8 cellular contexts compared by ENCODE assay signal in the genomic region with DNA sequence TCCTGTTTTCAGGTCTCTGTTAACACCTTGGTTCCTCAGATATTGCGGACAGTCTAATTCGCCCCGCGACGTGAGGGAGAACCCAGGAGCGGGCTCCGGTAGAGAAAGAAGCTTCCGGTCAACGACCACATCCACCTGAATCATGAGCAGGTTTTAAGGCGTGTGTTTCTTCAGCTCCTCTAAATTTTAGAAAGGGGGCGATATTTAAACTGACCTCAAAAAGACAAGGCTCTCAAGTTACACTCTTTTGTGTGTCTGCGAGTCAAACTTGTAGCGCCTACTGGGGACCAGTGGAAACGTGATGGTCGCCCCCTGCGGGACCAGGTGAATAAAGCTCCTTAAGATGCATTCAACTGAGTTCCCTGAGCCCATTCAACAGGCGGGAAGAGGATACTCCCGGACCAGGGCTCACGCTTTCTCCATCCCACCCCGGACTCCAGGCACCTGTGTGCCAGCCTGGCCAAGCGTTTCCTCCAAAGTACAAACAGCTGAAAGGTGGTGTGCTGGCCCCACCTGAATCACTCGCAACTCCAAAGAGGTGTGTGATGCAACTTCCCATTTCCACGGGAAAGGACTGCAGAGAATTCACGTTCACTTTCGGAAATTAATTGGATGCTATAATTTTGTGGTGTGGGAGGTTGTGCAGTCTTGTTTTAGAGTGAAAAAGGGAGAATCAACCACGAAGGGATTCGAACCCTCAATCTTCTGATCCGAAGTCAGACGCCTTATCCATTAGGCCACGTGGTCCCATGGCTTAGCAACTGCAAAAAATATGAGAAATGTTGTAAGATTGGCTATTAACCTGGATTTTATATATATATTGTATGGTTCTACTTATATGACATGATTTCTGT. TPM values are rescaled to one million over a fixed set of nuclear protein-coding genes. Genes with fewer than 3 reads are reported as not detected.
A peak's percentile ranks its signal among the peaks of the same experiment; 100 is the strongest.
DNase-seq lines count a peak whose midpoint lies in the region; ATAC-seq and TF ChIP-seq lines count a peak whose summit lies in the region.

No MANE protein-coding gene starts in this region.

- H3K4me3 Mint-ChIP-seq in activated naive CD8-positive, alpha-beta T cell treated with anti-CD3 and anti-CD28 coated beads, Interleukin-2, amount 50 U/mL, for 24 hours, result peak overlapping the region; percentile 76

- ATAC-seq in GM21619 (IDR thresholded peaks at IDR 0.05; ENCODE audit: unreplicated experiment), result peak; percentile 52
- ATAC-seq in activated naive CD8-positive, alpha-beta T cell treated with anti-CD3 and anti-CD28 coated beads, Interleukin-2, amount 50 U/mL, for 24 hours, result peak; percentile 87

- 1% methylated on average over 25 of the region's 30 CpGs for WGBS in SK-N-SH (ENCODE audit: low lambda C conversion rate)

- H3F3A ChIP-seq in SK-N-SH (replicated peaks; ENCODE audit: insufficient read depth), result no peaks in the 10 kb centered on the region

- no peaks in the 10 kb centered on the region for H3K36me3 ChIP-seq in SK-N-SH (replicated peaks in 1 of 2; ENCODE audit: control insufficient read depth in 1 of 2, insufficient read depth in 2 of 2, low read length in 1 of 2)

- peaks cover 7% of the 10 kb centered on the region for H3K9me3 Mint-ChIP-seq in activated naive CD8-positive, alpha-beta T cell treated with anti-CD3 and anti-CD28 coated beads, Interleukin-2, amount 50 U/mL, for 24 hours

- no peaks in the 10 kb centered on the region; a peak in 2 of 4 replicates for H3K4me1 ChIP-seq in SK-N-SH (ENCODE audit: control insufficient read depth in 1 of 2, insufficient read depth in 2 of 2, low read depth in 1 of 2, low read length in 1 of 2)

- TF ChIP-seq RAD21 in SK-N-SH (IDR thresholded peaks at IDR 0.05; ENCODE audit: low read length), result peak; percentile 57

- no peaks in the 10 kb centered on the region for H3K79me2 ChIP-seq in SK-N-SH (ENCODE audit: insufficient read depth)

- peak overlapping the region in 1 of 2 experiments; percentile 18; a peak in 1 of 4 replicates for H3K27ac ChIP-seq in SK-N-SH (ENCODE audit: low read depth in 2 of 2, low read length in 1 of 2)

- CTCF ChIA-PET in SK-N-SH (lab: Yijun Ruan, JAX), result interaction anchor here (0.6 to 2.7 kb wide), 40 partner anchors 9 to 855 kb away, joined by 3 to 21 read pairs (median 4); partner anchors contain the start of genes ZKSCAN3 and ZSCAN12

- H3K4me1 Mint-ChIP-seq in activated naive CD8-positive, alpha-beta T cell treated with anti-CD3 and anti-CD28 coated beads, Interleukin-2, amount 50 U/mL, for 24 hours, result peaks cover 35% of the 10 kb centered on the region

- POLR2A ChIA-PET in SK-N-SH (lab: Yijun Ruan, JAX), result no interaction called here

- peak; percentile 82 for DNase-seq in COR-L47 (lab: John Stamatoyannopoulos, UW)
- peak; percentile 84 for DNase-seq in M059J (ENCODE audit: low read depth)
- peak; percentile 72 for DNase-seq in SK-N-SH
- DNase-seq in activated naive CD8-positive, alpha-beta T cell treated with anti-CD3 and anti-CD28 coated beads, Interleukin-2, amount 50 U/mL, for 24 hours, result peak; percentile 52
- peak; percentile 70 for DNase-seq in stimulated activated CD4-positive, alpha-beta T cell treated with anti-CD3 and anti-CD28 coated beads, Interleukin-15, amount 100 ng/mL, for 24 hours
- no peak for DNase-seq in middle frontal gyrus (ENCODE audit: extremely low spot score, low spot score)

- peak overlapping the region; percentile 84 for H2AFZ ChIP-seq in SK-N-SH (ENCODE audit: low read depth)

- peak overlapping the region; percentile 83 for H3K4me2 ChIP-seq in SK-N-SH

- 0 out of 2 replicates have a peak, but pooled peaks cover 3% of the 10 kb centered on the region for H3K9me2 ChIP-seq in SK-N-SH

- peak overlapping the region; percentile 83 for H3K27ac Mint-ChIP-seq in activated naive CD8-positive, alpha-beta T cell treated with anti-CD3 and anti-CD28 coated beads, Interleukin-2, amount 50 U/mL, for 24 hours

- H3K36me3 Mint-ChIP-seq in activated naive CD8-positive, alpha-beta T cell treated with anti-CD3 and anti-CD28 coated beads, Interleukin-2, amount 50 U/mL, for 24 hours (ENCODE audit: low read depth), result no peaks in the 10 kb centered on the region

- no peak overlapping the region for H3K9ac ChIP-seq in SK-N-SH

- no peaks in the 10 kb centered on the region for H3K27me3 ChIP-seq in SK-N-SH (ENCODE audit: insufficient read depth)

- TF ChIP-seq EP300 in SK-N-SH (IDR thresholded peaks at IDR 0.05; ENCODE audit: borderline replicate concordance in 1 of 2, low read depth in 1 of 2, low read length in 1 of 2), result no peak

- H3K4me3 ChIP-seq in SK-N-SH (ENCODE audit: low read depth in 2 of 2, low read length in 1 of 2), result peak overlapping the region; percentile 61 to 66
- H3K4me3 ChIP-seq in iPS-18c (ENCODE audit: insufficient read depth, low read depth, low read length), result peak overlapping the region; percentile 58

- H3K9me3 ChIP-seq in SK-N-SH (no peaks in the 10 kb centered on the region; the same call in 1 of the 2 replicates), iPS-18c (ENCODE audit: control insufficient read depth, insufficient read depth, low read length) (no peaks in the 10 kb centered on the region)

- H4K20me1 ChIP-seq in SK-N-SH (ENCODE audit: insufficient read depth), result no peaks in the 10 kb centered on the region

- peaks cover 63% of the 10 kb centered on the region for H3K27me3 Mint-ChIP-seq in activated naive CD8-positive, alpha-beta T cell treated with anti-CD3 and anti-CD28 coated beads, Interleukin-2, amount 50 U/mL, for 24 hours

- TF ChIP-seq CTCF in SK-N-SH (IDR thresholded peaks at IDR 0.05), result peak; percentile 64

TF ChIP-seq in SK-N-SH, 30 proteins besides CTCF, POLR2A, EP300 and RAD21 (continues in another document):
- TF ChIP-seq ELF1 (IDR thresholded peaks at IDR 0.05) (no peak), FOSL2 (IDR thresholded peaks at IDR 0.05; ENCODE audit: borderline replicate concordance, low read depth) (0 out of 2 replicates have a peak, but pooled peaks have one; percentile 32), FOXJ3 (CRISPR knock-in tag; IDR thresholded peaks at IDR 0.05) (0 out of 2 replicates have a peak, but pooled peaks have one; percentile 17), RFX5 (IDR thresholded peaks at IDR 0.05; ENCODE audit: low read length) (peak; percentile 31; the same call in 1 of the 2 replicates), SMC3 (IDR thresholded peaks at IDR 0.05; ENCODE audit: low read depth, low read length) (peak; percentile 43; the same call in 1 of the 2 replicates), CHD2 (IDR thresholded peaks at IDR 0.05; ENCODE audit: low read length, partially characterized antibody) (peak; percentile 14)
- TF ChIP-seq, protein P1, sequence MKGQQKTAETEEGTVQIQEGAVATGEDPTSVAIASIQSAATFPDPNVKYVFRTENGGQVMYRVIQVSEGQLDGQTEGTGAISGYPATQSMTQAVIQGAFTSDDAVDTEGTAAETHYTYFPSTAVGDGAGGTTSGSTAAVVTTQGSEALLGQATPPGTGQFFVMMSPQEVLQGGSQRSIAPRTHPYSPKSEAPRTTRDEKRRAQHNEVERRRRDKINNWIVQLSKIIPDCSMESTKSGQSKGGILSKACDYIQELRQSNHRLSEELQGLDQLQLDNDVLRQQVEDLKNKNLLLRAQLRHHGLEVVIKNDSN (IDR thresholded peaks at IDR 0.05; ENCODE audit: borderline replicate concordance, low read depth), result peak; percentile 77
- TF ChIP-seq, protein P2, sequence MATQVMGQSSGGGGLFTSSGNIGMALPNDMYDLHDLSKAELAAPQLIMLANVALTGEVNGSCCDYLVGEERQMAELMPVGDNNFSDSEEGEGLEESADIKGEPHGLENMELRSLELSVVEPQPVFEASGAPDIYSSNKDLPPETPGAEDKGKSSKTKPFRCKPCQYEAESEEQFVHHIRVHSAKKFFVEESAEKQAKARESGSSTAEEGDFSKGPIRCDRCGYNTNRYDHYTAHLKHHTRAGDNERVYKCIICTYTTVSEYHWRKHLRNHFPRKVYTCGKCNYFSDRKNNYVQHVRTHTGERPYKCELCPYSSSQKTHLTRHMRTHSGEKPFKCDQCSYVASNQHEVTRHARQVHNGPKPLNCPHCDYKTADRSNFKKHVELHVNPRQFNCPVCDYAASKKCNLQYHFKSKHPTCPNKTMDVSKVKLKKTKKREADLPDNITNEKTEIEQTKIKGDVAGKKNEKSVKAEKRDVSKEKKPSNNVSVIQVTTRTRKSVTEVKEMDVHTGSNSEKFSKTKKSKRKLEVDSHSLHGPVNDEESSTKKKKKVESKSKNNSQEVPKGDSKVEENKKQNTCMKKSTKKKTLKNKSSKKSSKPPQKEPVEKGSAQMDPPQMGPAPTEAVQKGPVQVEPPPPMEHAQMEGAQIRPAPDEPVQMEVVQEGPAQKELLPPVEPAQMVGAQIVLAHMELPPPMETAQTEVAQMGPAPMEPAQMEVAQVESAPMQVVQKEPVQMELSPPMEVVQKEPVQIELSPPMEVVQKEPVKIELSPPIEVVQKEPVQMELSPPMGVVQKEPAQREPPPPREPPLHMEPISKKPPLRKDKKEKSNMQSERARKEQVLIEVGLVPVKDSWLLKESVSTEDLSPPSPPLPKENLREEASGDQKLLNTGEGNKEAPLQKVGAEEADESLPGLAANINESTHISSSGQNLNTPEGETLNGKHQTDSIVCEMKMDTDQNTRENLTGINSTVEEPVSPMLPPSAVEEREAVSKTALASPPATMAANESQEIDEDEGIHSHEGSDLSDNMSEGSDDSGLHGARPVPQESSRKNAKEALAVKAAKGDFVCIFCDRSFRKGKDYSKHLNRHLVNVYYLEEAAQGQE (IDR thresholded peaks at IDR 0.05; ENCODE audit: low read depth, low read length), result no peak
- TF ChIP-seq, protein P3, sequence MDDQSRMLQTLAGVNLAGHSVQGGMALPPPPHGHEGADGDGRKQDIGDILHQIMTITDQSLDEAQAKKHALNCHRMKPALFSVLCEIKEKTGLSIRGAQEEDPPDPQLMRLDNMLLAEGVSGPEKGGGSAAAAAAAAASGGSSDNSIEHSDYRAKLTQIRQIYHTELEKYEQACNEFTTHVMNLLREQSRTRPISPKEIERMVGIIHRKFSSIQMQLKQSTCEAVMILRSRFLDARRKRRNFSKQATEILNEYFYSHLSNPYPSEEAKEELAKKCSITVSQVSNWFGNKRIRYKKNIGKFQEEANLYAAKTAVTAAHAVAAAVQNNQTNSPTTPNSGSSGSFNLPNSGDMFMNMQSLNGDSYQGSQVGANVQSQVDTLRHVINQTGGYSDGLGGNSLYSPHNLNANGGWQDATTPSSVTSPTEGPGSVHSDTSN (IDR thresholded peaks at IDR 0.05), result no peak
- TF ChIP-seq, protein P4, sequence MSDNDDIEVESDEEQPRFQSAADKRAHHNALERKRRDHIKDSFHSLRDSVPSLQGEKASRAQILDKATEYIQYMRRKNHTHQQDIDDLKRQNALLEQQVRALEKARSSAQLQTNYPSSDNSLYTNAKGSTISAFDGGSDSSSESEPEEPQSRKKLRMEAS (IDR thresholded peaks at IDR 0.05; ENCODE audit: low read depth), result peak; percentile 60

RNA-seq across cellular contexts. Expression of gene GPX5, which starts 17.0 kb away (rescaled TPM):
- total RNA-seq in M059J (2014; rRNA removed; shearing (Covaris generic)), result not detected in 2 replicates
- not detected in 2 replicates for polyA plus RNA-seq in SK-N-SH (2012; rRNA removed)
- polyA plus RNA-seq in SK-N-SH (2012; cell fraction: cytosol; rRNA removed), result not detected in 2 replicates
- polyA plus RNA-seq in SK-N-SH (2012; cell fraction: nucleus; rRNA removed), result not detected in 2 replicates

RNA-seq across cellular contexts. Expression of gene GPX6, which starts 27.1 kb away (rescaled TPM):
- total RNA-seq in M059J (2014; rRNA removed; shearing (Covaris generic)), result not detected in 2 replicates
- polyA plus RNA-seq in SK-N-SH (2012; rRNA removed), result not detected in 2 replicates
- polyA plus RNA-seq in SK-N-SH (2012; cell fraction: cytosol; rRNA removed), result not detected in 2 replicates
- not detected in 2 replicates for polyA plus RNA-seq in SK-N-SH (2012; cell fraction: nucleus; rRNA removed)
